In genomic region chr3:197837282-197837681, GRCh38 we compare ENCODE assay signal across 31 cellular contexts.
"Had no signal": no experiment of that assay in that cellular context is flagged by ENCODE, and none has a peak within 500 bp of the region (broad histone marks: within the 10 kb centered on the region; RNA-seq: fewer than 3 reads in every experiment).

No MANE protein-coding gene starts in this region.

- H3K4me3 Mint-ChIP-seq: activated CD4-positive, alpha-beta memory T cell treated with anti-CD3 and anti-CD28 coated beads for 36 hours; activated CD4-positive, alpha-beta T cell treated with anti-CD3 and anti-CD28 coated beads for 36 hours; activated CD4-positive, alpha-beta T cell treated with anti-CD3 and anti-CD28 coated beads, Interleukin-2, amount 10 ng/mL, durations not matched to agents 24 days and 14 days; activated CD8-positive, alpha-beta memory T cell treated with anti-CD3 and anti-CD28 coated beads, Interleukin-2, amount 10 ng/mL, durations not matched to agents 7 days and 5 days; activated CD8-positive, alpha-beta T cell treated with anti-CD3 and anti-CD28 coated beads, Interleukin-2, amount 10 ng/mL, durations not matched to agents 7 days and 5 days; activated naive CD4-positive, alpha-beta T cell treated with anti-CD3 and anti-CD28 coated beads for 36 hours; activated naive CD4-positive, alpha-beta T cell treated with anti-CD3 and anti-CD28 coated beads, Interleukin-2, amount 50 U/mL, for 24 hours; activated naive CD8-positive, alpha-beta T cell treated with anti-CD3 and anti-CD28 coated beads for 36 hours; activated T-helper 1 cell treated with anti-CD3 and anti-CD28 coated beads, Interleukin-12 subunit alpha, Interleukin-12 subunit beta, Interleukin-2, Interleukin-4 antibody, amounts not matched to agents 30 ng/mL and 10 ng/mL and 1 ng/mL, durations not matched to agents 14 hours and 24 hours and 36 hours; brain; T-helper 1 cell treated with Interleukin-12 subunit alpha and Interleukin-12 subunit beta and Interleukin-4 antibody, amounts not matched to agents 30 μg/mL and 1 μg/mL, for 36 hours had no signal

- H3K36me3 ChIP-seq: breast epithelium, colonic mucosa had no signal

- H3K27me3 Mint-ChIP-seq: activated CD4-positive, alpha-beta memory T cell treated with anti-CD3 and anti-CD28 coated beads for 36 hours; activated CD4-positive, alpha-beta T cell treated with anti-CD3 and anti-CD28 coated beads for 36 hours; activated CD4-positive, alpha-beta T cell treated with anti-CD3 and anti-CD28 coated beads, Interleukin-2, amount 10 ng/mL, durations not matched to agents 24 days and 14 days; activated CD8-positive, alpha-beta memory T cell treated with anti-CD3 and anti-CD28 coated beads, Interleukin-2, amount 10 ng/mL, durations not matched to agents 7 days and 5 days; activated naive CD4-positive, alpha-beta T cell treated with anti-CD3 and anti-CD28 coated beads, Interleukin-2, amount 50 U/mL, for 24 hours; activated naive CD8-positive, alpha-beta T cell treated with anti-CD3 and anti-CD28 coated beads for 36 hours; brain had no signal

- H3K9me3 Mint-ChIP-seq: activated CD4-positive, alpha-beta memory T cell treated with anti-CD3 and anti-CD28 coated beads for 36 hours; activated CD4-positive, alpha-beta T cell treated with anti-CD3 and anti-CD28 coated beads, Interleukin-2, amount 10 ng/mL, durations not matched to agents 24 days and 14 days; activated naive CD4-positive, alpha-beta T cell treated with anti-CD3 and anti-CD28 coated beads for 36 hours; activated naive CD4-positive, alpha-beta T cell treated with anti-CD3 and anti-CD28 coated beads, Interleukin-2, amount 50 U/mL, for 24 hours; activated naive CD8-positive, alpha-beta T cell treated with anti-CD3 and anti-CD28 coated beads for 36 hours; activated T-helper 1 cell treated with anti-CD3 and anti-CD28 coated beads, Interleukin-12 subunit alpha, Interleukin-12 subunit beta, Interleukin-2, Interleukin-4 antibody, amounts not matched to agents 30 ng/mL and 10 ng/mL and 1 ng/mL, durations not matched to agents 14 hours and 24 hours and 36 hours; activated T-helper 2 cell treated with anti-CD3 and anti-CD28 coated beads, Interferon-gamma antibody, Interleukin-2, Interleukin-4, amounts not matched to agents 10 μg/mL and 5 μg/mL and 100 μg/mL, durations not matched to agents 14 hours and 24 hours and 36 hours; brain; T-helper 1 cell treated with Interleukin-12 subunit alpha and Interleukin-12 subunit beta and Interleukin-4 antibody, amounts not matched to agents 30 μg/mL and 1 μg/mL, for 36 hours had no signal

- H3K27ac Mint-ChIP-seq: activated CD4-positive, alpha-beta memory T cell treated with anti-CD3 and anti-CD28 coated beads for 36 hours; activated CD4-positive, alpha-beta T cell treated with anti-CD3 and anti-CD28 coated beads for 36 hours; activated CD4-positive, alpha-beta T cell treated with anti-CD3 and anti-CD28 coated beads, Interleukin-2, amount 10 ng/mL, durations not matched to agents 24 days and 14 days; activated CD8-positive, alpha-beta memory T cell treated with anti-CD3 and anti-CD28 coated beads, Interleukin-2, amount 10 ng/mL, durations not matched to agents 7 days and 5 days; activated CD8-positive, alpha-beta T cell treated with anti-CD3 and anti-CD28 coated beads, Interleukin-2, amount 10 ng/mL, durations not matched to agents 7 days and 5 days; activated naive CD4-positive, alpha-beta T cell treated with anti-CD3 and anti-CD28 coated beads for 36 hours; activated naive CD4-positive, alpha-beta T cell treated with anti-CD3 and anti-CD28 coated beads, Interleukin-2, amount 50 U/mL, for 24 hours; activated naive CD8-positive, alpha-beta T cell treated with anti-CD3 and anti-CD28 coated beads for 36 hours; activated T-helper 1 cell treated with anti-CD3 and anti-CD28 coated beads, Interleukin-12 subunit alpha, Interleukin-12 subunit beta, Interleukin-2, Interleukin-4 antibody, amounts not matched to agents 30 ng/mL and 10 ng/mL and 1 ng/mL, durations not matched to agents 14 hours and 24 hours and 36 hours; activated T-helper 2 cell treated with anti-CD3 and anti-CD28 coated beads, Interferon-gamma antibody, Interleukin-2, Interleukin-4, amounts not matched to agents 10 μg/mL and 5 μg/mL and 100 μg/mL, durations not matched to agents 14 hours and 24 hours and 36 hours; T-helper 1 cell treated with Interleukin-12 subunit alpha and Interleukin-12 subunit beta and Interleukin-4 antibody, amounts not matched to agents 30 μg/mL and 1 μg/mL, for 36 hours had no signal

- H3K27me3 ChIP-seq: ascending aorta, breast epithelium, cardiac muscle cell, colonic mucosa, foreskin keratinocyte, gastroesophageal sphincter, heart right ventricle, hepatocyte had no signal

- H3K4me2 ChIP-seq: hepatocyte had no signal

- DNase-seq: activated CD4-positive, alpha-beta memory T cell treated with anti-CD3 and anti-CD28 coated beads for 36 hours; activated CD4-positive, alpha-beta T cell treated with anti-CD3 and anti-CD28 coated beads for 36 hours; activated CD4-positive, alpha-beta T cell treated with anti-CD3 and anti-CD28 coated beads, Interleukin-2, amount 10 ng/mL, durations not matched to agents 24 days and 14 days; activated CD4-positive, CD25-positive, alpha-beta regulatory T cell; activated CD4-positive, CD25-positive, alpha-beta regulatory T cell treated with anti-CD3 and anti-CD28 coated beads, Interleukin-2, amount 50 U/mL, for 72 hours; activated CD8-positive, alpha-beta memory T cell treated with anti-CD3 and anti-CD28 coated beads, Interleukin-2, amount 10 ng/mL, durations not matched to agents 7 days and 5 days; activated CD8-positive, alpha-beta memory T cell treated with anti-CD3 and anti-CD28 coated beads, Interleukin-2, amount 50 U/mL, for 4 hours; activated CD8-positive, alpha-beta T cell treated with anti-CD3 and anti-CD28 coated beads, Interleukin-2, amount 10 ng/mL, durations not matched to agents 7 days and 5 days; activated effector memory CD4-positive, alpha-beta T cell treated with anti-CD3 and anti-CD28 coated beads, Interleukin-2, amount 50 U/mL, for 16 hours; activated naive CD4-positive, alpha-beta T cell treated with anti-CD3 and anti-CD28 coated beads for 36 hours; activated naive CD8-positive, alpha-beta T cell treated with anti-CD3 and anti-CD28 coated beads for 36 hours; activated T-cell treated with anti-CD3 and anti-CD28 coated beads, Interleukin-2, amount 50 U/mL, for 1 hour; activated T-cell treated with anti-CD3 and anti-CD28 coated beads, Interleukin-2, amount 50 U/mL, for 48 hours; central memory CD4-positive, alpha-beta T cell; cerebellar nuclear complex; colonic mucosa; effector CD8-positive, alpha-beta T cell; foreskin keratinocyte; heart right ventricle; T1000 had no signal

- H3K9me3 ChIP-seq: ascending aorta, breast epithelium, colonic mucosa, gastroesophageal sphincter, heart right ventricle had no signal

- ATAC-seq: activated CD4-positive, alpha-beta T cell treated with anti-CD3 and anti-CD28 coated beads for 36 hours; activated CD8-positive, alpha-beta memory T cell treated with anti-CD3 and anti-CD28 coated beads, Interleukin-2, amount 10 ng/mL, durations not matched to agents 7 days and 5 days; activated CD8-positive, alpha-beta T cell treated with anti-CD3 and anti-CD28 coated beads, Interleukin-2, amount 10 ng/mL, durations not matched to agents 7 days and 5 days; esophagus mucosa; foreskin keratinocyte; gastroesophageal sphincter; heart right ventricle had no signal

- H2AFZ ChIP-seq: hepatocyte had no signal

- H3K79me2 ChIP-seq: hepatocyte had no signal

- H3K4me3 ChIP-seq: ascending aorta, breast epithelium, cardiac muscle cell, colonic mucosa, gastroesophageal sphincter, heart right ventricle, hepatocyte had no signal

- H3K4me1 Mint-ChIP-seq: activated naive CD4-positive, alpha-beta T cell treated with anti-CD3 and anti-CD28 coated beads, Interleukin-2, amount 50 U/mL, for 24 hours; activated naive CD8-positive, alpha-beta T cell treated with anti-CD3 and anti-CD28 coated beads for 36 hours had no signal

- H3K4me1 ChIP-seq: ascending aorta, breast epithelium, colonic mucosa, foreskin keratinocyte, gastroesophageal sphincter, heart right ventricle had no signal

- H3K27ac ChIP-seq: ascending aorta, breast epithelium, cardiac muscle cell, colonic mucosa, foreskin keratinocyte, gastroesophageal sphincter, heart right ventricle had no signal
